Comparison of ENCODE assay signal across 24 cellular contexts in the genomic region with DNA sequence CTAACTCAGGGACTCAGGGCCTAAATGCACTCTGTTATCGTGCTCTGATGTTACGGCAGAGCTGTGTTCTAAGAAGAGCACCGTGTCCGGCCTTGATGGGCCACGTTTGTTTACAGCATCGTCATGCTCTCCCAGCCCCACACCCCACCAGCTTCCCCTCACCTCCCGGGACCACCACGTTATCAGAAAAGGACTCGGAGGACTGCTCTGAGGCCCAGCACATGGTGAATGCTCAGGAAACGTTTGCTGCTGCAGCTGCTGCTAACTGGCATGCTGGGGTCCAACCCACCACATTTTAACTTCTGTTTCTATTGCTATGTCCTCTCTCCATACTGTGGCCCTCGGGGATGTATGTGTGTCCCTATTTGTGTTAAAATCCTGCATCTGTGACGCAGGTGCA.
"Had no signal": no experiment of that assay in that cellular context is flagged by ENCODE, and none has a peak within 500 bp of the region (broad histone marks: within the 10 kb centered on the region; RNA-seq: fewer than 3 reads in every experiment).

No MANE protein-coding gene starts in this region.

- H3K36me3 Mint-ChIP-seq: natural killer cell had no signal

- DNase-seq: naive thymus-derived CD4-positive, alpha-beta T cell; natural killer cell; occipital lobe; ovary; psoas muscle; right cardiac atrium; right lobe of liver; small intestine; stimulated activated CD4-positive, alpha-beta T cell treated with anti-CD3 and anti-CD28 coated beads, Interleukin-15, amount 100 ng/mL, for 24 hours; stimulated activated CD4-positive, alpha-beta T cell treated with anti-CD3 and anti-CD28 coated beads, Interleukin-2, amount 100 ng/mL, for 24 hours; stimulated activated CD4-positive, alpha-beta T cell treated with anti-CD3 and anti-CD28 coated beads, Interleukin-2, amount 100 ng/mL, for 48 hours; stimulated activated CD4-positive, alpha-beta T cell treated with anti-CD3 and anti-CD28 coated beads, Interleukin-4, amount 100 ng/mL, for 24 hours; stimulated activated naive B cell treated with anti-CD40 and anti-IgM and Interleukin-4, amounts not matched to agents 10 μg/mL and 1 μg/mL and 100 μg/mL, for 72 hours; stimulated activated naive CD4-positive, alpha-beta T cell treated with Interleukin-2 at 50 U/mL for 16 hours; stomach; thyroid gland; trophoblast cell; upper lobe of right lung; uterus had no signal

- H3K4me3 Mint-ChIP-seq: naive thymus-derived CD4-positive, alpha-beta T cell; natural killer cell; nephron; neural crest cell; stimulated activated effector memory CD8-positive, alpha-beta T cell treated with anti-CD3 and anti-CD28 coated beads, Interleukin-12 subunit alpha, Interleukin-12 subunit beta, amount 100 ng/mL, for 72 hours; stimulated activated naive B cell treated with anti-CD40 and anti-IgM and Interleukin-4, amounts not matched to agents 10 μg/mL and 1 μg/mL and 100 μg/mL, for 72 hours; stimulated activated naive CD8-positive, alpha-beta T cell treated with anti-CD3 and anti-CD28 coated beads, Interleukin-15, Interleukin-2, amounts not matched to agents 100 ng/mL and 50 ng/mL, for 24 hours had no signal

- H3K9me3 Mint-ChIP-seq: natural killer cell; nephron; neural crest cell; stimulated activated effector memory CD8-positive, alpha-beta T cell treated with anti-CD3 and anti-CD28 coated beads, Interleukin-12 subunit alpha, Interleukin-12 subunit beta, amount 100 ng/mL, for 72 hours; stimulated activated naive B cell treated with anti-CD40 and anti-IgM and Interleukin-4, amounts not matched to agents 10 μg/mL and 1 μg/mL and 100 μg/mL, for 72 hours; stimulated activated naive CD8-positive, alpha-beta T cell treated with anti-CD3 and anti-CD28 coated beads, Interleukin-15, Interleukin-2, amounts not matched to agents 100 ng/mL and 50 ng/mL, for 24 hours had no signal

- H3K27ac Mint-ChIP-seq: natural killer cell; nephron; progenitor cell of endocrine pancreas; stimulated activated effector memory CD8-positive, alpha-beta T cell treated with anti-CD3 and anti-CD28 coated beads, Interleukin-12 subunit alpha, Interleukin-12 subunit beta, amount 100 ng/mL, for 72 hours; stimulated activated naive B cell treated with anti-CD40 and anti-IgM and Interleukin-4, amounts not matched to agents 10 μg/mL and 1 μg/mL and 100 μg/mL, for 72 hours; stimulated activated naive CD8-positive, alpha-beta T cell treated with anti-CD3 and anti-CD28 coated beads, Interleukin-15, Interleukin-2, amounts not matched to agents 100 ng/mL and 50 ng/mL, for 24 hours had no signal

- H3K27me3 Mint-ChIP-seq: naive thymus-derived CD4-positive, alpha-beta T cell; progenitor cell of endocrine pancreas; stimulated activated naive B cell treated with anti-CD40 and anti-IgM and Interleukin-4, amounts not matched to agents 10 μg/mL and 1 μg/mL and 100 μg/mL, for 72 hours; stimulated activated naive CD8-positive, alpha-beta T cell treated with anti-CD3 and anti-CD28 coated beads, Interleukin-15, Interleukin-2, amounts not matched to agents 100 ng/mL and 50 ng/mL, for 24 hours had no signal

- ATAC-seq: naive thymus-derived CD4-positive, alpha-beta T cell; natural killer cell; psoas muscle; right cardiac atrium; right lobe of liver; stimulated activated effector memory CD8-positive, alpha-beta T cell treated with anti-CD3 and anti-CD28 coated beads, Interleukin-12 subunit alpha, Interleukin-12 subunit beta, amount 100 ng/mL, for 72 hours; stimulated activated naive B cell treated with anti-CD40 and anti-IgM and Interleukin-4, amounts not matched to agents 10 μg/mL and 1 μg/mL and 100 μg/mL, for 72 hours; upper lobe of right lung had no signal
